Comparison of ENCODE assay signal across 3 cellular contexts in the genomic region with DNA sequence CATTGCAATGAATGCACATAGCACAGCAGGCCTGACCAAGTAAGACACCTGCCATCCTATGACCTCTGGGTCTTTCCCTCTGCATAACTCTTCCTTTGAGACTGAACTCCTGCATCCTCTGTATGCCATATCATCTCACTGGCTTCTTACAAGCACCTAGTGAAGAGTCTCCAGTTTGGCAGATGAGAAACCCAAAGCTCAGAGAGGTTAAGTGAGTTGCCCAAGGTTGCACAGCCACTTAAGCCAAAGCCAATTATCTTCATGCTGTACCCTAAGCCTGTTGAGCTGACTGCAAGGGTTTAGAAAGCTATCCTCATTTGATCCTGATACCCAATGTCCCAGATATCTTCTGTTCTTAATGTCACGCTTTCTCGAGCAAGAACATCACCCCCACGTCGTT.
TF ChIP-seq lines count a peak whose summit lies in the region.

No MANE protein-coding gene starts in this region.

TF ChIP-seq in HEK293, 187 proteins besides CTCF, POLR2A, EP300 and RAD21:
- peak; percentile 60 for TF ChIP-seq ZNF768 (tag by site-specific recombination; IDR thresholded peaks at IDR 0.05)
- TF ChIP-seq ZNF140 (tag by site-specific recombination; IDR thresholded peaks at IDR 0.05), result no peak

TF ChIP-seq in K562, 482 proteins besides CTCF, POLR2A, EP300 and RAD21:
- peak; percentile 84 for TF ChIP-seq RBM25 (IDR thresholded peaks at IDR 0.05; ENCODE audit: low read depth, low read length, severe bottlenecking)
- peak; percentile 63; the same call in 1 of the 2 replicates for TF ChIP-seq BCOR (IDR thresholded peaks at IDR 0.05)
- TF ChIP-seq E2F1 (CRISPR knock-in tag; IDR thresholded peaks at IDR 0.05), result no peak
- no peak for TF ChIP-seq ZNF740 (CRISPR knock-in tag; IDR thresholded peaks at IDR 0.05)
- TF ChIP-seq ZNF740 (tag; IDR thresholded peaks at IDR 0.05), result no peak
- TF ChIP-seq, protein P1, sequence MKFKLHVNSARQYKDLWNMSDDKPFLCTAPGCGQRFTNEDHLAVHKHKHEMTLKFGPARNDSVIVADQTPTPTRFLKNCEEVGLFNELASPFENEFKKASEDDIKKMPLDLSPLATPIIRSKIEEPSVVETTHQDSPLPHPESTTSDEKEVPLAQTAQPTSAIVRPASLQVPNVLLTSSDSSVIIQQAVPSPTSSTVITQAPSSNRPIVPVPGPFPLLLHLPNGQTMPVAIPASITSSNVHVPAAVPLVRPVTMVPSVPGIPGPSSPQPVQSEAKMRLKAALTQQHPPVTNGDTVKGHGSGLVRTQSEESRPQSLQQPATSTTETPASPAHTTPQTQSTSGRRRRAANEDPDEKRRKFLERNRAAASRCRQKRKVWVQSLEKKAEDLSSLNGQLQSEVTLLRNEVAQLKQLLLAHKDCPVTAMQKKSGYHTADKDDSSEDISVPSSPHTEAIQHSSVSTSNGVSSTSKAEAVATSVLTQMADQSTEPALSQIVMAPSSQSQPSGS (CRISPR knock-in tag; IDR thresholded peaks at IDR 0.05), result no peak
- TF ChIP-seq KLF13 (tag; IDR thresholded peaks at IDR 0.05; ENCODE audit: borderline replicate concordance, low read depth), result no peak
- 0 out of 2 replicates have a peak, but pooled peaks have one; percentile 41 for TF ChIP-seq SMARCA5 (IDR thresholded peaks at IDR 0.05)
- TF ChIP-seq KDM1A (IDR thresholded peaks at IDR 0.05), result peak in 1 of 2 experiments; percentile 45; a peak in 2 of 4 replicates
- TF ChIP-seq KAT2B (IDR thresholded peaks at IDR 0.05; ENCODE audit: low read depth, low read length), result no peak
- peak; percentile 83 for TF ChIP-seq ZFP36 (IDR thresholded peaks at IDR 0.05; ENCODE audit: low read depth, low read length, partially characterized antibody)

TF ChIP-seq in H1, 55 proteins besides CTCF, POLR2A, EP300 and RAD21:
- TF ChIP-seq KDM1A (IDR thresholded peaks at IDR 0.05; ENCODE audit: borderline replicate concordance, low read length) (peak; percentile 62; the same call in 1 of the 2 replicates), KDM5A (IDR thresholded peaks at IDR 0.05; ENCODE audit: low read length) (no peak), SP1 (IDR thresholded peaks at IDR 0.05; ENCODE audit: low read depth, low read length) (no peak)
TF ChIP-seq in H1: peak in this region for 1.
